1 cellular context compared by ENCODE assay signal in the genomic region with DNA sequence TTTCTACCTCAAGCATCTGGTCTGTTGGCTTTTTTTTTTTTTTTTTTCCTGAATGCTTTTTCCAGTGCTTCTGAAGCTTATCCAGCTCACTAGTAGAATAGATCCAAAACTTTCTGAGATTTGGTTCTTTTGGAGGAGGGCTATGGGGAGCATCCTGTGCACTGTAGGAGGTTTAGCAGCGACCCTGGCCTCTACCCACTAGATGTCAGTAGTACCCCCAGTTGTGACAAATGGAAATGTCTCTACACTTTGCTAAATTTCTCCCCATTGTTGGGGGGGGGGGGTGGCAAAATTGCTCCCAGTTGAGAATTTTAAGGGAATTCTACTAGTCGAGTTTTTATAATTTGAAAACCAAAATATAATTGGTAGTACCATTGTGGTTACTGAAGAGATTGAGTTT.
A peak's percentile ranks its signal among the peaks of the same experiment; 100 is the strongest.
TF ChIP-seq lines count a peak whose summit lies in the region.

No MANE protein-coding gene starts in this region.

TF ChIP-seq in GM12878, 131 proteins besides CTCF, POLR2A, EP300 and RAD21:
- TF ChIP-seq STAT1 (conservative IDR thresholded peaks at IDR 0.05) = no peak
- no peak for TF ChIP-seq EGR1 (IDR thresholded peaks at IDR 0.05; ENCODE audit: borderline replicate concordance in 1 of 2, low read depth in 2 of 2, low read length in 2 of 2)
- TF ChIP-seq, protein P1, sequence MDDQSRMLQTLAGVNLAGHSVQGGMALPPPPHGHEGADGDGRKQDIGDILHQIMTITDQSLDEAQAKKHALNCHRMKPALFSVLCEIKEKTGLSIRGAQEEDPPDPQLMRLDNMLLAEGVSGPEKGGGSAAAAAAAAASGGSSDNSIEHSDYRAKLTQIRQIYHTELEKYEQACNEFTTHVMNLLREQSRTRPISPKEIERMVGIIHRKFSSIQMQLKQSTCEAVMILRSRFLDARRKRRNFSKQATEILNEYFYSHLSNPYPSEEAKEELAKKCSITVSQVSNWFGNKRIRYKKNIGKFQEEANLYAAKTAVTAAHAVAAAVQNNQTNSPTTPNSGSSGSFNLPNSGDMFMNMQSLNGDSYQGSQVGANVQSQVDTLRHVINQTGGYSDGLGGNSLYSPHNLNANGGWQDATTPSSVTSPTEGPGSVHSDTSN (IDR thresholded peaks at IDR 0.05; ENCODE audit: insufficient replicate concordance, low read depth, low read length) = no peak
- TF ChIP-seq SMC3 (IDR thresholded peaks at IDR 0.05; ENCODE audit: borderline replicate concordance, low read length) = peak; percentile 23; the same call in 1 of the 2 replicates
- TF ChIP-seq SREBF1 (IDR thresholded peaks at IDR 0.05; ENCODE audit: low read length) = no peak
